ENCODE assay signal across 1 cellular context in the genomic region with DNA sequence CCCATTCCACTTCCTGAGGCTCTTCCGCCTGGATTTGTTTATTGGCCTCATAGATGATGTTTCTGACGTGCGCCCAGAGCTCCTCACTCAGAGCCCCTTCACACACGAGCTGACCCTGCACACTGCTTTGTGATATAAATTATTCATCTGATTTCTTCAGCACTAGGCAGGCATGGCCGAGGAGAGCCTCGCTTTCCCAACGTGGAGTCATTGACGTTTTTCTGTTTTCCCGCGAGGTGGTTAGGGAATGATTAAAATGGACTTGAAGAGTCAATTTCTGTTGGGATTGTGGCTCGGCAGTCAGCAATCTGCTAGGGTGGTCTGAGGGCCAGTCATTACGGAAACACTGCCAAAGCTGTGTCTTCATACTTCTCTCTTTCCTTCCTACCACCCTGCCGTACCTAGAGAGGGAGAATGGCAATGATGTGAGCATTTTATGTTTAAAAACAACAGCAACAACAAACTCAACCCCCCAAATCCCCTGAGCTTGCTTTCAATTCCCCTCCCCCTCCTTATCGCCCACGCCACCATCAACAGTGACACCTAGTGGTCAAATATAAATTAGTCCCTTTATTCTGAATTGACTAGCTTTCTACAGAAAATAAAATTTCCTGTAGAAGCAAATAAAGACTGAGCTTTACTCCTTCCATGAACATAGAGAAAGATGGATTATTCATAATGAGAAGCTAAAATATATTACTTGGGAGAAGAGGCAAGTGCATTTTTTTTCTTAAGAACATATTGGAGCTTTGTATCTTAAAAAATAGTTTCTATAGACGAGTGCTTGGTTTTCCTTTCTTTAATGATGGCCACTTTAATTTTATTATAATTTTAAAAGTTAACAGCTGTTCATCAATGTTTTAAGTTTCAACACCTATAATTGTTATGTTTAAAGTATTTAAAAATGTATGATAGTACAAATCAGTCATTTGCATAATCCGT.
TF ChIP-seq lines count a peak whose summit lies in the region.

No MANE protein-coding gene starts in this region.

TF ChIP-seq in GM12878, 131 proteins besides CTCF, POLR2A, EP300 and RAD21 (continued from another document):
- TF ChIP-seq, protein P1, sequence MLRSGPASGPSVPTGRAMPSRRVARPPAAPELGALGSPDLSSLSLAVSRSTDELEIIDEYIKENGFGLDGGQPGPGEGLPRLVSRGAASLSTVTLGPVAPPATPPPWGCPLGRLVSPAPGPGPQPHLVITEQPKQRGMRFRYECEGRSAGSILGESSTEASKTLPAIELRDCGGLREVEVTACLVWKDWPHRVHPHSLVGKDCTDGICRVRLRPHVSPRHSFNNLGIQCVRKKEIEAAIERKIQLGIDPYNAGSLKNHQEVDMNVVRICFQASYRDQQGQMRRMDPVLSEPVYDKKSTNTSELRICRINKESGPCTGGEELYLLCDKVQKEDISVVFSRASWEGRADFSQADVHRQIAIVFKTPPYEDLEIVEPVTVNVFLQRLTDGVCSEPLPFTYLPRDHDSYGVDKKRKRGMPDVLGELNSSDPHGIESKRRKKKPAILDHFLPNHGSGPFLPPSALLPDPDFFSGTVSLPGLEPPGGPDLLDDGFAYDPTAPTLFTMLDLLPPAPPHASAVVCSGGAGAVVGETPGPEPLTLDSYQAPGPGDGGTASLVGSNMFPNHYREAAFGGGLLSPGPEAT (IDR thresholded peaks at IDR 0.05; ENCODE audit: low read depth), result no peak; the same call in 1 of the 2 replicates
- TF ChIP-seq IRF4 (IDR thresholded peaks at IDR 0.05; ENCODE audit: low read depth, low read length) (0 out of 2 replicates have a peak, but pooled peaks have one; percentile 13), ZSCAN29 (IDR thresholded peaks at IDR 0.05) (no peak), POU2F2 (IDR thresholded peaks at IDR 0.05; ENCODE audit: borderline replicate concordance, low read depth, low read length) (0 out of 3 replicates have a peak, but pooled peaks have one; percentile 33), STAT3 (IDR thresholded peaks at IDR 0.05; ENCODE audit: low read depth, low read length) (no peak), RELA (IDR thresholded peaks at IDR 0.05; ENCODE audit: borderline replicate concordance, partially characterized antibody) (peak; percentile 47)
